Comparison of ENCODE assay signal across 11 cellular contexts in the genomic region with DNA sequence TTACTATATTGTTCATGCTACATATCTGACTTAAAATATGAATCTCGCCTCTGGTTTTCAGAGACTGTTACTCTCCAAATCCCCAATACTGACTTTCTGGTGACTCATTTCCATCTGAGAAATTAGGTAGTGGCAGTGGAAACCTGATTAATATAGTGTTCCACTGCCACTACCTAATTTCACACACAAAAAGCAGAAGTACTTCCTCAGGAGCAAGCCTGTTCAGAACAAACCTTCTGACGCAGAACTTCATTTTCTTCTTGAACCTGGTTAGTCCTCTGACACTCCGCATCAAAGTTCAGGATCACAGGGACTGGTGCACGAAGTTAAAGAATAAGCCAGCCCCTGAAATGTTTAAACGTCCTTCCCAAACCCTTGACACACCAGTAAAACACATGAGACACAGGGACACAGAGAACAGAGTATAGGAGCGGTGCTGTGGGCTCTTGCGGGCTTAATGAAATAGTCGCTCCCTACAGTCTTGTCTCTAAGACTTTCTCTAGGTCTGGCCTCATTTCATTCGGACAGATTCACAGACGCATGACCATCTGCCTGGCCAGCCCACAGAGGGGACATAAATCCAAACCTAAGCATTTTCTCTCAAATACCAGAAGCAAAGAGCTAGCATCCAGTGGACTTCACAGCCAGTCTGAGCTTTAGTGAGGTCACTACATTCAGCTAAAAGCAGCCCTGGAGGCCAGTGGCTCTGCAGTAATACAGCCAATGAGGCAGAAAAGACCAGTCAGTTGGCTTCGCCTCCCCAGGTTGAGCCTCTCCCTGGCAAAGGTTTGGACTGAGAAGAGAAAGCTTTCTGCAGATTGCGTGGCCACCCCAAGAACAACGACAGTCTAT. TPM values are rescaled to one million over a fixed set of nuclear protein-coding genes. Genes with fewer than 3 reads are reported as not detected.
DNase-seq lines count a peak whose midpoint lies in the region; ATAC-seq and TF ChIP-seq lines count a peak whose summit lies in the region.
"Had no signal": no experiment of that assay in that cellular context is flagged by ENCODE, and none has a peak within 500 bp of the region (broad histone marks: within the 10 kb centered on the region; RNA-seq: fewer than 3 reads in every experiment).

No MANE protein-coding gene starts in this region.

- no peak overlapping the region for H3K4me3 ChIP-seq in IMR-90 (ENCODE audit: insufficient read depth, low read depth, low read length)
- H3K4me3 ChIP-seq: psoas muscle had no signal

- H2AK5ac ChIP-seq in IMR-90 (ENCODE audit: low read depth, low read length), result no peak overlapping the region

- no peaks in the 10 kb centered on the region for H4K20me1 ChIP-seq in IMR-90 (ENCODE audit: insufficient read depth, low read length)

- peak overlapping the region; percentile 57 to 91 (median 61) for H3K4me3 Mint-ChIP-seq in nephron
- no peak overlapping the region for H3K4me3 Mint-ChIP-seq in MCF 10A (ENCODE audit: unreplicated experiment)
- H3K4me3 Mint-ChIP-seq in CD4-positive, alpha-beta T cell, result no peak overlapping the region
- H3K4me3 Mint-ChIP-seq: activated naive CD8-positive, alpha-beta T cell treated with anti-CD3 and anti-CD28 coated beads, Interleukin-2, amount 10 ng/mL, durations not matched to agents 7 days and 5 days had no signal

- H3K79me1 ChIP-seq in IMR-90 (ENCODE audit: low read depth in 1 of 2, low read length in 2 of 2), result peaks cover 8 to 40% of the 10 kb centered on the region in 2 experiments; a peak in 3 of 4 replicates

- no peak overlapping the region for H3K4me2 ChIP-seq in IMR-90 (ENCODE audit: low read depth, low read length)

- no peak overlapping the region for H3K23ac ChIP-seq in IMR-90 (ENCODE audit: low read depth, low read length)

- H3K4me1 ChIP-seq in IMR-90 (ENCODE audit: control insufficient read depth, insufficient read depth, low read length), result peaks cover 8% of the 10 kb centered on the region; the same call in 1 of the 2 replicates

- no peak overlapping the region for H3K56ac ChIP-seq in IMR-90 (ENCODE audit: extremely low read depth, insufficient read depth, low read length)

- no peaks in the 10 kb centered on the region for H3K9me3 Mint-ChIP-seq in nephron
- H3K9me3 Mint-ChIP-seq in MCF 10A (ENCODE audit: unreplicated experiment), result no peaks in the 10 kb centered on the region
- no peaks in the 10 kb centered on the region for H3K9me3 Mint-ChIP-seq in CD4-positive, alpha-beta T cell
- H3K9me3 Mint-ChIP-seq: activated naive CD8-positive, alpha-beta T cell treated with anti-CD3 and anti-CD28 coated beads, Interleukin-2, amount 10 ng/mL, durations not matched to agents 7 days and 5 days had no signal

- no TSS peak for BruUV-seq in IMR-90 (replicated peaks; lab: Mats Ljungman, UMichigan)
- BruUV-seq in MCF 10A (replicated peaks; lab: Mats Ljungman, UMichigan), result no TSS peak

- TF ChIP-seq CTCF in IMR-90 (conservative IDR thresholded peaks at IDR 0.05; ENCODE audit: low read depth, low read length) (no peak), nephron (IDR thresholded peaks at IDR 0.05; ENCODE audit: unreplicated experiment in 3 of 3) (no peak), MCF 10A (IDR thresholded peaks at IDR 0.05; ENCODE audit: unreplicated experiment) (no peak)
- no peak for TF ChIP-seq CTCF in CD4-positive, alpha-beta T cell (IDR thresholded peaks at IDR 0.05)

- H3K4ac ChIP-seq in IMR-90 (ENCODE audit: low read depth, low read length), result no peak overlapping the region

- H3K36me3 Mint-ChIP-seq in nephron (ENCODE audit: low read depth) (peaks cover 41% of the 10 kb centered on the region), MCF 10A (ENCODE audit: insufficient read depth, unreplicated experiment) (peaks cover 15% of the 10 kb centered on the region)
- peaks cover 59% of the 10 kb centered on the region for H3K36me3 Mint-ChIP-seq in CD4-positive, alpha-beta T cell (ENCODE audit: low read depth)

- DNase-seq in IMR-90 (no peak), hippocampal formation (lab: John Stamatoyannopoulos, UW) (no peak), HK-2 (ENCODE audit: unreplicated experiment) (no peak), MCF 10A (ENCODE audit: unreplicated experiment) (no peak)
- no peak for DNase-seq in CD4-positive, alpha-beta T cell
- DNase-seq: activated naive CD8-positive, alpha-beta T cell treated with anti-CD3 and anti-CD28 coated beads, Interleukin-2, amount 10 ng/mL, durations not matched to agents 7 days and 5 days; psoas muscle had no signal

- in situ Hi-C loops in IMR-90 (cut with MboI; ENCODE audit: low sequenced_read_pairs), result no loop called here

- H3K36me3 ChIP-seq in IMR-90 (ENCODE audit: control insufficient read depth, insufficient read depth, low read length), result peaks cover 5% of the 10 kb centered on the region

- H3K9me1 ChIP-seq in IMR-90 (ENCODE audit: insufficient read depth, low read length), result peaks cover 20% of the 10 kb centered on the region

- no peak overlapping the region for H2BK20ac ChIP-seq in IMR-90 (ENCODE audit: low read depth, low read length)

- TF ChIP-seq RAD21 in IMR-90 (IDR thresholded peaks at IDR 0.05; ENCODE audit: low read length), result no peak

- no peak overlapping the region for H2AK9ac ChIP-seq in IMR-90 (replicated peaks; ENCODE audit: low read depth, low read length, poor library complexity)

- CTCF ChIA-PET in IMR-90 (lab: Yijun Ruan, JAX), result interaction anchor here (0.6 kb wide), 1 partner anchor 128 kb away, joined by 3 read pairs; no protein-coding TSS in a partner anchor
- CTCF ChIA-PET in MCF 10A (lab: Yijun Ruan, JAX), result no interaction called here
- CTCF ChIA-PET in CD4-positive, alpha-beta T cell (lab: Charles Lee), result no interaction called here

- dilution Hi-C loops in IMR-90 (cut with HindIII; ENCODE audit: low sequenced_read_pairs, unreplicated experiment), result no loop called here

- H3K27me3 ChIP-seq in IMR-90 (ENCODE audit: control insufficient read depth, insufficient read depth, low read length), result no peaks in the 10 kb centered on the region
- no peaks in the 10 kb centered on the region for H3K27me3 ChIP-seq in CD4-positive, alpha-beta T cell (ENCODE audit: control insufficient read depth, insufficient read depth, low read length)

- no peak overlapping the region for H2AFZ ChIP-seq in IMR-90 (replicated peaks; ENCODE audit: low read length, poor library complexity)

- no peak overlapping the region for H4K5ac ChIP-seq in IMR-90 (ENCODE audit: low read depth, low read length)

- H3K9ac ChIP-seq in IMR-90 (ENCODE audit: low read depth, low read length), result no peak overlapping the region

- WGBS in IMR-90 (ENCODE audit: extremely low coverage in 2 of 2, insufficient read length in 1 of 2), 2 experiments, result 93% methylated on average over 6 of the region's 13 CpGs; no CpG with 5 or more reads in 1 of the 2 experiments

- intact Hi-C loops in IMR-90 (cut with micrococcal nuclease), result no loop called here
- intact Hi-C loops in MCF 10A (cut with micrococcal nuclease), result no loop called here
- intact Hi-C loops in CD4-positive, alpha-beta T cell (cut with DNase I, micrococcal nuclease), result no loop called here

- H3K27ac ChIP-seq in IMR-90 (ENCODE audit: insufficient read depth, low read length), result no peak overlapping the region
- no peak overlapping the region for H3K27ac ChIP-seq in CD4-positive, alpha-beta T cell (ENCODE audit: low read depth, low read length)
- H3K27ac ChIP-seq: psoas muscle had no signal

- H3K27me3 Mint-ChIP-seq in nephron (ENCODE audit: low read depth) (peaks cover 3% of the 10 kb centered on the region), MCF 10A (ENCODE audit: insufficient read depth, unreplicated experiment) (no peaks in the 10 kb centered on the region)
- H3K27me3 Mint-ChIP-seq in CD4-positive, alpha-beta T cell, result no peaks in the 10 kb centered on the region

- H4K8ac ChIP-seq in IMR-90 (ENCODE audit: low read depth in 2 of 2, low read length in 2 of 2), result no peak overlapping the region

- POLR2A ChIA-PET in IMR-90 (lab: Charles Lee; ENCODE audit: unreplicated experiment), result no interaction called here
- POLR2A ChIA-PET in MCF 10A (lab: Yijun Ruan, JAX), result interaction anchor here (0.6 to 1.3 kb wide), 2 partner anchors 24 to 30 kb away, joined by 3 to 4 read pairs; no protein-coding TSS in a partner anchor
- POLR2A ChIA-PET in CD4-positive, alpha-beta T cell (lab: Charles Lee), result interaction anchor here (0.7 to 1.3 kb wide), 2 partner anchors 20 to 37 kb away, joined by 3 read pairs; partner anchors contain the start of gene CYREN

- H2BK5ac ChIP-seq in IMR-90 (ENCODE audit: low read depth, low read length, poor library complexity, severe bottlenecking), result no peak overlapping the region

- no peak overlapping the region for H2BK15ac ChIP-seq in IMR-90 (ENCODE audit: low read depth, low read length)

- TF ChIP-seq POLR2A in IMR-90 (IDR thresholded peaks at IDR 0.05; ENCODE audit: low read depth, low read length), result no peak

- ATAC-seq in GM18517 (IDR thresholded peaks at IDR 0.05; ENCODE audit: unreplicated experiment) (peak; percentile 41), GM21619 (IDR thresholded peaks at IDR 0.05; ENCODE audit: unreplicated experiment) (peak; percentile 29), IMR-90 (ENCODE audit: low read depth) (no peak)
- no peak for ATAC-seq in CD4-positive, alpha-beta T cell (ENCODE audit: poor library complexity)
- ATAC-seq: psoas muscle had no signal

- no peaks in the 10 kb centered on the region for H3K9me3 ChIP-seq in IMR-90 (ENCODE audit: control insufficient read depth, insufficient read depth, low read length)
- H3K9me3 ChIP-seq in CD4-positive, alpha-beta T cell (ENCODE audit: control insufficient read depth, low read length), result no peaks in the 10 kb centered on the region
- H3K9me3 ChIP-seq: psoas muscle had no signal

- peaks cover 30% of the 10 kb centered on the region for H3K4me1 Mint-ChIP-seq in nephron
- peaks cover 5% of the 10 kb centered on the region for H3K4me1 Mint-ChIP-seq in MCF 10A (ENCODE audit: insufficient read depth, unreplicated experiment)
- peaks cover 69% of the 10 kb centered on the region for H3K4me1 Mint-ChIP-seq in CD4-positive, alpha-beta T cell (ENCODE audit: low read depth)

- H2BK120ac ChIP-seq in IMR-90 (ENCODE audit: low read depth, low read length), result no peak overlapping the region

- no peak overlapping the region for H3K18ac ChIP-seq in IMR-90 (ENCODE audit: low read depth, low read length)

- H4K91ac ChIP-seq in IMR-90 (ENCODE audit: insufficient read depth, low read depth, low read length), result peak overlapping the region; percentile 35; the same call in 1 of the 2 replicates

- no peak overlapping the region for H3K14ac ChIP-seq in IMR-90 (replicated peaks; ENCODE audit: low read depth, low read length)

- H3K27ac Mint-ChIP-seq in nephron, result peak overlapping the region; percentile 87 to 98 (median 93)
- no peak overlapping the region for H3K27ac Mint-ChIP-seq in MCF 10A (ENCODE audit: low read depth, unreplicated experiment)
- H3K27ac Mint-ChIP-seq in CD4-positive, alpha-beta T cell, result no peak overlapping the region

RNA-seq across cellular contexts. Expression of gene WDR91, which starts 4.2 kb away (rescaled TPM):
- total RNA-seq in IMR-90 (2012; rRNA removed) (5.2 and 6.4 TPM in 2 replicates), MCF 10A (2022) (6.7 and 7.3 TPM in 2 replicates)
- polyA plus RNA-seq in IMR-90 (2012; rRNA removed), result 10.3 and 10.6 TPM in 2 replicates
- polyA plus RNA-seq in IMR-90 (2012; cell fraction: cytosol; rRNA removed), result 4.0 and 5.4 TPM in 2 replicates
- 33.6 and 39.3 TPM in 2 replicates for polyA plus RNA-seq in IMR-90 (2012; cell fraction: nucleus; rRNA removed; ENCODE audit: low replicate concordance)
- 10 to 100 TPM; 39.9 to 41.7 TPM for total RNA-seq in CD4-positive, alpha-beta T cell

RNA-seq across cellular contexts. Expression of gene STRA8, which starts 26.5 kb away (rescaled TPM):
- total RNA-seq in IMR-90 (2012; rRNA removed) (not detected in 2 replicates), MCF 10A (2022) (not detected in 2 replicates)
- polyA plus RNA-seq in IMR-90 (2012; rRNA removed), result not detected in 2 replicates
- polyA plus RNA-seq in IMR-90 (2012; cell fraction: cytosol; rRNA removed), result not detected in 2 replicates
- polyA plus RNA-seq in IMR-90 (2012; cell fraction: nucleus; rRNA removed; ENCODE audit: low replicate concordance), result not detected in 2 replicates
- not detected for total RNA-seq in CD4-positive, alpha-beta T cell
- total RNA-seq: activated naive CD8-positive, alpha-beta T cell treated with anti-CD3 and anti-CD28 coated beads, Interleukin-2, amount 10 ng/mL, durations not matched to agents 7 days and 5 days; LHCN-M2; psoas muscle had no signal
- polyA plus RNA-seq: psoas muscle had no signal

RNA-seq across cellular contexts. Expression of gene CYREN, which starts 36.6 kb away (rescaled TPM):
- total RNA-seq in IMR-90 (2012; rRNA removed) (26.5 and 33.1 TPM in 2 replicates), MCF 10A (2022) (66.0 and 71.0 TPM in 2 replicates)
- polyA plus RNA-seq in IMR-90 (2012; rRNA removed), result 24.2 and 29.2 TPM in 2 replicates
- polyA plus RNA-seq in IMR-90 (2012; cell fraction: cytosol; rRNA removed), result 20.1 and 21.8 TPM in 2 replicates
- 13.8 and 18.6 TPM in 2 replicates for polyA plus RNA-seq in IMR-90 (2012; cell fraction: nucleus; rRNA removed; ENCODE audit: low replicate concordance)
- total RNA-seq in CD4-positive, alpha-beta T cell, result 10 to 100 TPM; 14.0 to 15.8 TPM

RNA-seq across cellular contexts. Expression of gene TMEM140, which starts 59.2 kb away (rescaled TPM):
- total RNA-seq in IMR-90 (2012; rRNA removed), result 0.28 and 0.72 TPM in 2 replicates
- polyA plus RNA-seq in IMR-90 (2012; rRNA removed), result 0.23 and 0.24 TPM in 2 replicates
- polyA plus RNA-seq in IMR-90 (2012; cell fraction: cytosol; rRNA removed), result 0.16 and 0.56 TPM in 2 replicates
- polyA plus RNA-seq in IMR-90 (2012; cell fraction: nucleus; rRNA removed; ENCODE audit: low replicate concordance), result 0.14 and 0.44 TPM in 2 replicates
- not detected in 2 replicates for total RNA-seq in MCF 10A (2022)
- total RNA-seq in CD4-positive, alpha-beta T cell, result 10 to 100 TPM; 27.7 to 32.2 TPM

Comparison
In these comparisons a context has a peak if more than half of its experiments do, and no peak if none do; other contexts are left out.
1. ATAC-seq: peak in GM18517 (single experiment) and GM21619 (single experiment); none in IMR-90 (single experiment) and CD4-positive, alpha-beta T cell (single experiment).
2. H3K27ac Mint-ChIP-seq: peak in nephron (3 of 3); none in MCF 10A (single experiment) and CD4-positive, alpha-beta T cell (single experiment).
3. H3K4me3 Mint-ChIP-seq: peak in nephron (3 of 3); none in MCF 10A (single experiment) and CD4-positive, alpha-beta T cell (single experiment).